10 cellular contexts compared by ENCODE assay signal in genomic region chrX:137427061-137427778, GRCh38.
DNase-seq lines count a peak whose midpoint lies in the region; ATAC-seq and TF ChIP-seq lines count a peak whose summit lies in the region.
"Had no signal": no experiment of that assay in that cellular context is flagged by ENCODE, and none has a peak within 500 bp of the region (broad histone marks: within the 10 kb centered on the region; RNA-seq: fewer than 3 reads in every experiment).

No MANE protein-coding gene starts in this region.

- no peak for ATAC-seq in activated B cell treated with CpG ODN at 0.5 μM for 24 hours (ENCODE audit: low read depth)

- no peaks in the 10 kb centered on the region for H3K79me2 ChIP-seq in hepatocyte

- H4K20me1 ChIP-seq in hepatocyte (ENCODE audit: insufficient read depth, poor library complexity, severe bottlenecking) = no peaks in the 10 kb centered on the region

- POLR2A ChIA-PET in activated B cell treated with CpG ODN at 0.5 μM for 24 hours (lab: Charles Lee) = no interaction called here

- intact Hi-C loops in activated B cell treated with CpG ODN at 0.5 μM for 24 hours (cut with micrococcal nuclease) = loop anchor here (5.0 kb wide), 1 partner anchor 140 kb away; the partner anchor contains the start of gene ZIC3

- H3K4me3 Mint-ChIP-seq in activated B cell treated with CpG ODN at 0.5 μM for 24 hours = peak overlapping the region; percentile 64

- peak; percentile 55 for DNase-seq in NCI-H82 (lab: John Stamatoyannopoulos, UW)
- DNase-seq in NCI-H82 treated with DMSO at 0.1 percent for 48 hours (lab: John Stamatoyannopoulos, UW; ENCODE audit: unreplicated experiment) = no peak
- no peak for DNase-seq in activated B cell treated with CpG ODN at 0.5 μM for 24 hours
- DNase-seq in hepatocyte (ENCODE audit: low spot score) = no peak
- no peak for DNase-seq in NCI-H345 treated with DMSO at 0.1 percent for 48 hours (lab: John Stamatoyannopoulos, UW; ENCODE audit: unreplicated experiment)
- DNase-seq in putamen (ENCODE audit: low spot score) = no peak
- DNase-seq in stimulated activated CD4-positive, alpha-beta T cell treated with anti-CD3 and anti-CD28 coated beads, Interleukin-4, amount 100 ng/mL, for 24 hours = no peak
- DNase-seq: ACHN, NCI-H226 had no signal

- no peak overlapping the region for H3K4me3 ChIP-seq in hepatocyte
- H3K4me3 ChIP-seq in skeletal muscle satellite cell (ENCODE audit: low read length) = peak overlapping the region; percentile 67

- no peaks in the 10 kb centered on the region for H3K9me2 ChIP-seq in hepatocyte (replicated peaks; ENCODE audit: insufficient read depth)

- H3K4me1 ChIP-seq in hepatocyte (ENCODE audit: insufficient read depth) = no peaks in the 10 kb centered on the region
- no peaks in the 10 kb centered on the region for H3K4me1 ChIP-seq in skeletal muscle satellite cell (ENCODE audit: control insufficient read depth, insufficient read depth, low read length)

- H3K27me3 Mint-ChIP-seq in activated B cell treated with CpG ODN at 0.5 μM for 24 hours = peaks cover 28% of the 10 kb centered on the region

- CTCF ChIA-PET in activated B cell treated with CpG ODN at 0.5 μM for 24 hours (lab: Charles Lee) = no interaction called here

- whole genome bisulfite sequencing in hepatocyte (ENCODE audit: low lambda C conversion rate, missing lambda C conversion rate) = 41% methylated on average over 35 of the region's 50 CpGs

- H3K27ac Mint-ChIP-seq in activated B cell treated with CpG ODN at 0.5 μM for 24 hours = no peak overlapping the region

- no peak overlapping the region for H3K9ac ChIP-seq in skeletal muscle satellite cell (ENCODE audit: low read depth, low read length)

- no peaks in the 10 kb centered on the region for H3K9me3 Mint-ChIP-seq in activated B cell treated with CpG ODN at 0.5 μM for 24 hours

- TF ChIP-seq CTCF in activated B cell treated with CpG ODN at 0.5 μM for 24 hours (IDR thresholded peaks at IDR 0.05) (no peak), hepatocyte (IDR thresholded peaks at IDR 0.05; ENCODE audit: poor library complexity) (no peak)

- peaks cover 12% of the 10 kb centered on the region for H3K4me1 Mint-ChIP-seq in activated B cell treated with CpG ODN at 0.5 μM for 24 hours

- no peak overlapping the region for H3K27ac ChIP-seq in hepatocyte

- H3K36me3 ChIP-seq in hepatocyte (replicated peaks; ENCODE audit: insufficient read depth, low read depth) = no peaks in the 10 kb centered on the region
- no peaks in the 10 kb centered on the region for H3K36me3 ChIP-seq in skeletal muscle satellite cell (ENCODE audit: insufficient read depth, low read length)

- H3K4me2 ChIP-seq in hepatocyte (peak overlapping the region; percentile 79), skeletal muscle satellite cell (ENCODE audit: low read length) (peak overlapping the region; percentile 73)

- H3K9me3 ChIP-seq in hepatocyte (ENCODE audit: low read depth) (no peaks in the 10 kb centered on the region), skeletal muscle satellite cell (replicated peaks; ENCODE audit: low read length) (peaks cover 3% of the 10 kb centered on the region)

- no peak overlapping the region for H2AFZ ChIP-seq in hepatocyte

- H3K27me3 ChIP-seq in hepatocyte = peaks cover 85% of the 10 kb centered on the region
- H3K27me3 ChIP-seq in skeletal muscle satellite cell (ENCODE audit: control insufficient read depth, insufficient read depth, low read length) = peaks cover 34% of the 10 kb centered on the region

- no peaks in the 10 kb centered on the region for H3K36me3 Mint-ChIP-seq in activated B cell treated with CpG ODN at 0.5 μM for 24 hours (ENCODE audit: low read depth)
